ENCODE assay signal across 1 cellular context in genomic region chr19:3034845-3035541, GRCh38.
TF ChIP-seq lines count a peak whose summit lies in the region.

No MANE protein-coding gene starts in this region.

TF ChIP-seq in SK-N-SH, 30 proteins besides CTCF, POLR2A, EP300 and RAD21 (continued from another document):
- no peak for TF ChIP-seq SIN3A (IDR thresholded peaks at IDR 0.05; ENCODE audit: borderline replicate concordance, low read depth, low read length)
- no peak; the same call in 1 of the 2 replicates for TF ChIP-seq YY1 (IDR thresholded peaks at IDR 0.05; ENCODE audit: low read depth)
- no peak for TF ChIP-seq TEAD4 (IDR thresholded peaks at IDR 0.05; ENCODE audit: borderline replicate concordance, insufficient read depth)
- TF ChIP-seq POLR2AphosphoS5 (IDR thresholded peaks at IDR 0.05; ENCODE audit: low read depth, low read length): no peak
- peak; percentile 54; the same call in 1 of the 2 replicates for TF ChIP-seq GABPA (IDR thresholded peaks at IDR 0.05; ENCODE audit: low read depth)
- no peak for TF ChIP-seq MEF2A (IDR thresholded peaks at IDR 0.05; ENCODE audit: borderline replicate concordance, low read depth)
- TF ChIP-seq TAF1 (IDR thresholded peaks at IDR 0.05; ENCODE audit: borderline replicate concordance, low read depth, low read length): no peak
- TF ChIP-seq SMC3 (IDR thresholded peaks at IDR 0.05; ENCODE audit: low read depth, low read length): no peak
- TF ChIP-seq FOXJ3 (CRISPR knock-in tag; IDR thresholded peaks at IDR 0.05): no peak
- TF ChIP-seq ELF1 (IDR thresholded peaks at IDR 0.05): 0 out of 2 replicates have a peak, but pooled peaks have one; percentile 23
- no peak for TF ChIP-seq MAX (IDR thresholded peaks at IDR 0.05; ENCODE audit: low read depth)
